Comparison of ENCODE assay signal across 26 cellular contexts in genomic region chr11:78638704-78639380, GRCh38.
DNase-seq lines count a peak whose midpoint lies in the region; ATAC-seq, FAIRE-seq and TF ChIP-seq lines count a peak whose summit lies in the region.
"Had no signal": no experiment of that assay in that cellular context is flagged by ENCODE, and none has a peak within 500 bp of the region (broad histone marks: within the 10 kb centered on the region; RNA-seq: fewer than 3 reads in every experiment).

No MANE protein-coding gene starts in this region.

- no peaks in the 10 kb centered on the region for H3K79me1 ChIP-seq in neuronal stem cell (ENCODE audit: low read depth, low read length)

- ATAC-seq in HepG2, result peak; percentile 46; the same call in 2 of the 3 replicates
- no peak for ATAC-seq in right lobe of liver
- ATAC-seq: GM12878 had no signal

- TF ChIP-seq EP300 in HepG2 (IDR thresholded peaks at IDR 0.05; ENCODE audit: low read depth in 2 of 2, low read length in 2 of 2) (no peak), HepG2 (CRISPR knock-in tag; IDR thresholded peaks at IDR 0.05; ENCODE audit: borderline replicate concordance) (no peak)

- H3K4me3 ChIP-seq in HepG2 (replicated peaks in 1 of 3; ENCODE audit: insufficient read depth in 1 of 3, low read depth in 2 of 3, low read length in 3 of 3) (no peak overlapping the region), right lobe of liver (no peak overlapping the region), neuronal stem cell (ENCODE audit: low read length in 2 of 2) (no peak overlapping the region)
- H3K4me3 ChIP-seq: BLaER1 treated with 17β-estradiol and CSF1 and Interleukin-3, amounts not matched to agents 10 nM and 100 nM; GM12878; GM23248 had no signal

- peak; percentile 42 for DNase-seq in activated CD8-positive, alpha-beta memory T cell treated with anti-CD3 and anti-CD28 coated beads for 24 hours
- DNase-seq in activated CD8-positive, alpha-beta memory T cell treated with anti-CD3 and anti-CD28 coated beads, Interleukin-2, amount 50 U/mL, for 48 hours, result no peak
- DNase-seq in HepG2 (ENCODE audit: low spot score) (no peak), right lobe of liver (no peak), neuronal stem cell (ENCODE audit: low spot score) (no peak), urothelium cell line (ENCODE audit: low spot score) (no peak), NCI-H82 (lab: John Stamatoyannopoulos, UW) (no peak), inferior parietal cortex (ENCODE audit: extremely low spot score) (no peak)
- DNase-seq: AML-193; BE2C; CD4-positive, alpha-beta T cell; CD8-positive, alpha-beta memory T cell; DMS 273 treated with DMSO at 0.1 percent for 48 hours; DMS79; EL; GDM1; GM23248; H7; HCEC 1CT had no signal

- no peak overlapping the region for H2BK12ac ChIP-seq in neuronal stem cell (ENCODE audit: low read length)

- no peak overlapping the region for H4K8ac ChIP-seq in neuronal stem cell (ENCODE audit: low read depth, low read length)

- H3K27me3 ChIP-seq in HepG2 (ENCODE audit: control insufficient read depth in 1 of 2, insufficient read depth in 2 of 2, low read length in 2 of 2) (no peaks in the 10 kb centered on the region), right lobe of liver (no peaks in the 10 kb centered on the region), neuronal stem cell (ENCODE audit: control insufficient read depth in 3 of 3, insufficient read depth in 3 of 3, low read depth in 1 of 3, low read length in 3 of 3) (peaks cover 0 to 1% (median 0%) of the 10 kb centered on the region in 3 experiments)
- H3K27me3 ChIP-seq: BE2C; BLaER1 treated with 17β-estradiol and CSF1 and Interleukin-3, amounts not matched to agents 10 nM and 100 nM had no signal

- TF ChIP-seq RAD21 in HepG2 (CRISPR knock-in tag; IDR thresholded peaks at IDR 0.05), result no peak

- no peaks in the 10 kb centered on the region for H3K36me3 ChIP-seq in HepG2 (replicated peaks in 1 of 2; ENCODE audit: control insufficient read depth in 1 of 2, insufficient read depth in 2 of 2, low read length in 2 of 2)
- H3K36me3 ChIP-seq in right lobe of liver, result no peaks in the 10 kb centered on the region
- H3K36me3 ChIP-seq in neuronal stem cell (replicated peaks in 1 of 2; ENCODE audit: control insufficient read depth in 2 of 2, insufficient read depth in 2 of 2, low read length in 2 of 2), result no peaks in the 10 kb centered on the region
- H3K36me3 ChIP-seq: BE2C; BLaER1 treated with 17β-estradiol and CSF1 and Interleukin-3, amounts not matched to agents 10 nM and 100 nM had no signal

- WGBS in HepG2 (ENCODE audit: low lambda C conversion rate), result 54% methylated on average over 8 of the region's 26 CpGs
- no CpG with 5 or more reads among the region's 26 CpGs for WGBS in right lobe of liver (ENCODE audit: insufficient coverage, low coverage, low lambda C conversion rate, missing lambda C conversion rate)
- WGBS in neuronal stem cell (ENCODE audit: extremely low coverage in 2 of 2, insufficient read length in 2 of 2, insufficient replicate concordance in 1 of 2), 2 donors, result no CpG with 5 or more reads among the region's 26 CpGs

- no peak for TF ChIP-seq POLR2A in HepG2 (IDR thresholded peaks at IDR 0.05; ENCODE audit: insufficient read depth in 1 of 2, low read depth in 2 of 2, low read length in 2 of 2)
- no peak for TF ChIP-seq POLR2A in right lobe of liver (IDR thresholded peaks at IDR 0.05)

- H2AFZ ChIP-seq in HepG2 (ENCODE audit: low read length) (no peak overlapping the region), neuronal stem cell (ENCODE audit: low read length) (no peak overlapping the region)
- H2AFZ ChIP-seq: GM23248 had no signal

- H3K27ac ChIP-seq in HepG2 (ENCODE audit: extremely low read length, insufficient read depth, low read length) (no peak overlapping the region), right lobe of liver (no peak overlapping the region), neuronal stem cell (replicated peaks; ENCODE audit: low read length) (no peak overlapping the region)
- H3K27ac ChIP-seq: 22Rv1; BLaER1 treated with 17β-estradiol and CSF1 and Interleukin-3, amounts not matched to agents 10 nM and 100 nM; GM23248 had no signal

- FAIRE-seq in HepG2 (lab: Jason Lieb, UNC) (no peak), urothelium cell line (lab: Jason Lieb, UNC) (peak; percentile 56)
- FAIRE-seq: A204.1, D721Med, GM12878, GM19239, H1 had no signal

- H3K79me2 ChIP-seq in HepG2 (ENCODE audit: insufficient read depth, low read length), result no peaks in the 10 kb centered on the region

- H4K91ac ChIP-seq in neuronal stem cell (ENCODE audit: low read depth, low read length, poor library complexity), result no peak overlapping the region

- H3K4me2 ChIP-seq in HepG2 (ENCODE audit: low read depth, low read length), result no peak overlapping the region
- H3K4me2 ChIP-seq in neuronal stem cell (ENCODE audit: insufficient read depth, low read length, poor library complexity, severe bottlenecking), result no peak overlapping the region
- H3K4me2 ChIP-seq: BLaER1 treated with 17β-estradiol and CSF1 and Interleukin-3, amounts not matched to agents 10 nM and 100 nM had no signal

- BruUV-seq in HepG2 (replicated peaks; lab: Mats Ljungman, UMichigan), result no TSS peak

- H3K18ac ChIP-seq in neuronal stem cell (ENCODE audit: low read length), result no peak overlapping the region

- H2BK15ac ChIP-seq in neuronal stem cell (ENCODE audit: low read length), result no peak overlapping the region

- no peak overlapping the region for H3K9ac ChIP-seq in HepG2 (ENCODE audit: insufficient read depth, low read depth, low read length)
- H3K9ac ChIP-seq in neuronal stem cell (ENCODE audit: low read depth, low read length, poor library complexity), result no peak overlapping the region
- H3K9ac ChIP-seq: BLaER1 treated with 17β-estradiol and CSF1 and Interleukin-3, amounts not matched to agents 10 nM and 100 nM; GM23248 had no signal

- TF ChIP-seq CTCF in HepG2 (CRISPR knock-in tag; IDR thresholded peaks at IDR 0.05) (no peak), right lobe of liver (IDR thresholded peaks at IDR 0.05) (no peak)

- POLR2A ChIA-PET in HepG2 (lab: Yijun Ruan, JAX), result no interaction called here

- H2AK5ac ChIP-seq in neuronal stem cell (ENCODE audit: low read depth, low read length), result no peak overlapping the region

- CTCF ChIA-PET in HepG2 (lab: Yijun Ruan, JAX; ENCODE audit: low intra/inter-chr PET ratio, low total read pairs), result no interaction called here

- no peak overlapping the region for H3K23ac ChIP-seq in neuronal stem cell (ENCODE audit: low read depth, low read length, poor library complexity)

- intact Hi-C loops in HepG2 (cut with micrococcal nuclease; ENCODE audit: unreplicated experiment), result no loop called here
- intact Hi-C loops in right lobe of liver (cut with DNase I), result no loop called here

- H3K4me1 ChIP-seq in HepG2 (ENCODE audit: insufficient read depth, low read length), result peaks cover 14% of the 10 kb centered on the region; the same call in 1 of the 2 replicates
- peaks cover 0 to 5% (median 0%) of the 10 kb centered on the region in 4 donors for H3K4me1 ChIP-seq in right lobe of liver
- no peaks in the 10 kb centered on the region for H3K4me1 ChIP-seq in neuronal stem cell (ENCODE audit: control insufficient read depth in 2 of 2, insufficient read depth in 1 of 2, low read depth in 1 of 2, low read length in 2 of 2)
- H3K4me1 ChIP-seq: BE2C; BLaER1 treated with 17β-estradiol and CSF1 and Interleukin-3, amounts not matched to agents 10 nM and 100 nM had no signal

- no peak overlapping the region for H2BK120ac ChIP-seq in neuronal stem cell (ENCODE audit: low read depth, low read length)

- H4K20me1 ChIP-seq in HepG2 (ENCODE audit: insufficient read depth, low read length), result no peaks in the 10 kb centered on the region
- H4K20me1 ChIP-seq: BLaER1 treated with 17β-estradiol and CSF1 and Interleukin-3, amounts not matched to agents 10 nM and 100 nM had no signal

- no peak overlapping the region for H2BK5ac ChIP-seq in neuronal stem cell (ENCODE audit: low read length)

- H3K4ac ChIP-seq in neuronal stem cell (ENCODE audit: low read length), result no peak overlapping the region

- peak overlapping the region; percentile 21 for H3K14ac ChIP-seq in neuronal stem cell (ENCODE audit: low read length)

- in situ Hi-C loops in HepG2 (cut with HindIII; ENCODE audit: extremely low pct_ligation_motif_present, low pct_unique_long_range_greater_than_20kb), result no loop called here

- H3K9me3 ChIP-seq in HepG2 (ENCODE audit: low read length) (no peaks in the 10 kb centered on the region), right lobe of liver (no peaks in the 10 kb centered on the region), neuronal stem cell (replicated peaks in 1 of 2; ENCODE audit: control insufficient read depth in 2 of 2, insufficient read depth in 1 of 2, low read depth in 1 of 2, low read length in 2 of 2) (peaks cover 0 to 1% of the 10 kb centered on the region in 2 donors)
- H3K9me3 ChIP-seq: BE2C had no signal

TF ChIP-seq in HepG2, 621 proteins besides CTCF, POLR2A, EP300 and RAD21 (continues in another document):
- no peak for TF ChIP-seq MTERF4 (CRISPR knock-in tag; IDR thresholded peaks at IDR 0.05)
- TF ChIP-seq NPAS2 (CRISPR knock-in tag; IDR thresholded peaks at IDR 0.05; ENCODE audit: borderline replicate concordance), result no peak
- TF ChIP-seq TP53 (CRISPR knock-in tag; conservative IDR thresholded peaks at IDR 0.05), result no peak
- no peak for TF ChIP-seq ARHGAP35 (CRISPR knock-in tag; IDR thresholded peaks at IDR 0.05; ENCODE audit: borderline replicate concordance)
- no peak for TF ChIP-seq NR2F1 (CRISPR knock-in tag; IDR thresholded peaks at IDR 0.05)
- no peak for TF ChIP-seq NFYB (CRISPR knock-in tag; IDR thresholded peaks at IDR 0.05)
- no peak for TF ChIP-seq POLR2AphosphoS2 (IDR thresholded peaks at IDR 0.05; ENCODE audit: low read depth, low read length)
- no peak for TF ChIP-seq ZBTB26 (CRISPR knock-in tag; IDR thresholded peaks at IDR 0.05; ENCODE audit: borderline replicate concordance)
- no peak for TF ChIP-seq IKZF4 (CRISPR knock-in tag; IDR thresholded peaks at IDR 0.05; ENCODE audit: borderline replicate concordance, low read depth, not compliant biosample characterization)
